In the genomic region with DNA sequence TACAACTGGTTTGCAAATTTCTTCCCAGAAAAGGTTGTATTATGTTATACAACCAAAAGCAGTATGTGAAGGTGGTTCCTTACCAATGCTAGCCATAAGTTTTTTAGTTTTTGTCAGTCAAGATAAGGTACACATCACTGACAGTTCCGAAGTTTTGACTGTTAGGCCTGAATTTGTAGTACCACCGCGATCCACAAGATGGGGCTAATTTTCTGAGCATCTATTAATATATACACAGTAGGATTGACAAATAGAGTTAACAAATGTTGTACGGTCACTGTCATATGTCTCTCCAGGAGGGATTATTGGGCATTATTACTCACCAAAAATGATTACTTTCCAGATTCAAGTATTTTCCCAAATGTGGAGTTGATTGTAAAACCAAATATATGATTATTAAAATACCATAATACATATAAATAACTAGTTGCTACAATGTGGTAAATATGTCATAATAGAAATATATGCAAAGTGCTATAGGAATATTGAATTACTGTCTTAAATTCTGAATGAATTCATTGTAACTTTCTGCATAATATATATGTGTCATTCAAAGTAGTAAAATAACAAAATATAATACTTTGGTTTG, we compare ENCODE assay signal across 8 cellular contexts. TPM values are rescaled to one million over a fixed set of nuclear protein-coding genes. Genes with fewer than 3 reads are reported as not detected.
DNase-seq lines count a peak whose midpoint lies in the region; ATAC-seq, FAIRE-seq and TF ChIP-seq lines count a peak whose summit lies in the region.

No MANE protein-coding gene starts in this region.

- H3K27me3 ChIP-seq in CD4-positive, alpha-beta memory T cell (ENCODE audit: insufficient read depth, low read length), result no peaks in the 10 kb centered on the region

- no peaks in the 10 kb centered on the region for H3K4me1 ChIP-seq in CD4-positive, alpha-beta memory T cell (ENCODE audit: insufficient read depth, low read length)

- H3K9me3 ChIP-seq in CD4-positive, alpha-beta memory T cell (ENCODE audit: control insufficient read depth in 1 of 2, low read length in 2 of 2), result no peaks in the 10 kb centered on the region

- POLR2A ChIA-PET in CD4-positive, alpha-beta memory T cell (lab: Charles Lee; ENCODE audit: partially characterized antibody), result no interaction called here

- intact Hi-C loops in CD4-positive, alpha-beta memory T cell (cut with micrococcal nuclease), result no loop called here

- no peaks in the 10 kb centered on the region for H3K36me3 ChIP-seq in CD4-positive, alpha-beta memory T cell (ENCODE audit: insufficient read depth, low read length)

- no peak overlapping the region for H3K27ac Mint-ChIP-seq in CD4-positive, alpha-beta memory T cell
- H3K27ac Mint-ChIP-seq in activated CD8-positive, alpha-beta memory T cell treated with anti-CD3 and anti-CD28 coated beads, Interleukin-2, amount 10 ng/mL, durations not matched to agents 7 days and 5 days, result no peak overlapping the region
- H3K27ac Mint-ChIP-seq in neural crest cell (ENCODE audit: unreplicated experiment), result no peak overlapping the region

- peak overlapping the region in 1 of 8 donors; percentile 6 for H3K4me3 Mint-ChIP-seq in CD4-positive, alpha-beta memory T cell
- H3K4me3 Mint-ChIP-seq in activated CD8-positive, alpha-beta memory T cell treated with anti-CD3 and anti-CD28 coated beads, Interleukin-2, amount 10 ng/mL, durations not matched to agents 7 days and 5 days, result no peak overlapping the region
- no peak overlapping the region for H3K4me3 Mint-ChIP-seq in neural crest cell

- FAIRE-seq in urothelium cell line (lab: Jason Lieb, UNC), result peak; percentile 93

- no peaks in the 10 kb centered on the region for H3K27me3 Mint-ChIP-seq in CD4-positive, alpha-beta memory T cell
- no peaks in the 10 kb centered on the region for H3K27me3 Mint-ChIP-seq in activated CD8-positive, alpha-beta memory T cell treated with anti-CD3 and anti-CD28 coated beads, Interleukin-2, amount 10 ng/mL, durations not matched to agents 7 days and 5 days
- no peaks in the 10 kb centered on the region for H3K27me3 Mint-ChIP-seq in neural crest cell (ENCODE audit: low read depth)

- peak in 4 of 5 donors; percentile 3 to 28 (median 12) for DNase-seq in CD4-positive, alpha-beta memory T cell
- peak; percentile 33 for DNase-seq in NCI-H446 treated with DMSO at 0.1 percent for 48 hours (lab: John Stamatoyannopoulos, UW)
- DNase-seq in activated CD8-positive, alpha-beta memory T cell treated with anti-CD3 and anti-CD28 coated beads, Interleukin-2, amount 10 ng/mL, durations not matched to agents 7 days and 5 days, result peak; percentile 64
- peak; percentile 20 for DNase-seq in fibroblast of gingiva (ENCODE audit: low read depth)
- DNase-seq in neural crest cell (ENCODE audit: low read depth, low spot score), result peak; percentile 70
- DNase-seq in urothelium cell line (ENCODE audit: low spot score), result peak; percentile 69

- peaks cover 7 to 14% of the 10 kb centered on the region in 2 donors for H3K36me3 Mint-ChIP-seq in CD4-positive, alpha-beta memory T cell
- H3K36me3 Mint-ChIP-seq in activated CD8-positive, alpha-beta memory T cell treated with anti-CD3 and anti-CD28 coated beads, Interleukin-2, amount 10 ng/mL, durations not matched to agents 7 days and 5 days, result no peaks in the 10 kb centered on the region
- H3K36me3 Mint-ChIP-seq in neural crest cell (ENCODE audit: low read depth), result peaks cover 7% of the 10 kb centered on the region

- TF ChIP-seq CTCF in neural crest cell (conservative IDR thresholded peaks at IDR 0.05), result peak; percentile 89

- no peak overlapping the region for H3K27ac ChIP-seq in CD4-positive, alpha-beta memory T cell (ENCODE audit: low read depth, low read length)

- CTCF ChIA-PET in CD4-positive, alpha-beta memory T cell (lab: Charles Lee; ENCODE audit: partially characterized antibody), result interaction anchor here (1.2 kb wide), 1 partner anchor 22 kb away, joined by 4 read pairs; no protein-coding TSS in a partner anchor
- CTCF ChIA-PET in activated CD8-positive, alpha-beta memory T cell treated with anti-CD3 and anti-CD28 coated beads, Interleukin-2, amount 10 ng/mL, durations not matched to agents 7 days and 5 days (lab: Charles Lee), result interaction anchor here (0.7 to 1.2 kb wide), 2 partner anchors 13 to 38 kb away, joined by 3 to 4 read pairs; no protein-coding TSS in a partner anchor

- H3K4me3 ChIP-seq in CD4-positive, alpha-beta memory T cell (ENCODE audit: low read length in 2 of 2), result no peak overlapping the region

- H3K4me1 Mint-ChIP-seq in CD4-positive, alpha-beta memory T cell, result no peaks in the 10 kb centered on the region
- no peaks in the 10 kb centered on the region for H3K4me1 Mint-ChIP-seq in activated CD8-positive, alpha-beta memory T cell treated with anti-CD3 and anti-CD28 coated beads, Interleukin-2, amount 10 ng/mL, durations not matched to agents 7 days and 5 days
- H3K4me1 Mint-ChIP-seq in neural crest cell, result no peaks in the 10 kb centered on the region

- ATAC-seq in GM18868 (IDR thresholded peaks at IDR 0.05; ENCODE audit: unreplicated experiment) (peak; percentile 95), HG03095 (IDR thresholded peaks at IDR 0.05; ENCODE audit: unreplicated experiment) (peak; percentile 79)
- ATAC-seq in activated CD8-positive, alpha-beta memory T cell treated with anti-CD3 and anti-CD28 coated beads, Interleukin-2, amount 10 ng/mL, durations not matched to agents 7 days and 5 days, result peak; percentile 60

- no peaks in the 10 kb centered on the region for H3K9me3 Mint-ChIP-seq in CD4-positive, alpha-beta memory T cell
- H3K9me3 Mint-ChIP-seq in activated CD8-positive, alpha-beta memory T cell treated with anti-CD3 and anti-CD28 coated beads, Interleukin-2, amount 10 ng/mL, durations not matched to agents 7 days and 5 days (ENCODE audit: low read depth), result no peaks in the 10 kb centered on the region
- H3K9me3 Mint-ChIP-seq in neural crest cell, result no peaks in the 10 kb centered on the region

RNA-seq across cellular contexts. Expression of a gene that starts 28.4 kb away (rescaled TPM):
- total RNA-seq in CD4-positive, alpha-beta memory T cell, result not detected
- polyA plus RNA-seq in CD4-positive, alpha-beta memory T cell, result under 1 TPM in 1 of 2 donors, not detected in 1; 0.05 TPM
- not detected for total RNA-seq in activated CD8-positive, alpha-beta memory T cell treated with anti-CD3 and anti-CD28 coated beads, Interleukin-2, amount 10 ng/mL, durations not matched to agents 7 days and 5 days
- total RNA-seq in neural crest cell, result not detected in 2 replicates

Comparison
In these comparisons a context has a peak if more than half of its experiments do, and no peak if none do; other contexts are left out.
1. DNase-seq: peak in every context shown above with its lines; median percentile 70 in neural crest cell; 69 in urothelium cell line; 64 in activated CD8-positive, alpha-beta memory T cell treated with anti-CD3 and anti-CD28 coated beads, Interleukin-2, amount 10 ng/mL, durations not matched to agents 7 days and 5 days; 33 in NCI-H446 treated with DMSO at 0.1 percent for 48 hours; 20 in fibroblast of gingiva; 12 in CD4-positive, alpha-beta memory T cell.